Comparison of ENCODE assay signal across 9 cellular contexts in genomic region chr10:113454341-113455061, GRCh38.
A peak's percentile ranks its signal among the peaks of the same experiment; 100 is the strongest.
DNase-seq lines count a peak whose midpoint lies in the region; ATAC-seq, FAIRE-seq and TF ChIP-seq lines count a peak whose summit lies in the region.
"Had no signal": no experiment of that assay in that cellular context is flagged by ENCODE, and none has a peak within 500 bp of the region (broad histone marks: within the 10 kb centered on the region; RNA-seq: fewer than 3 reads in every experiment).

No MANE protein-coding gene starts in this region.

- H3K9me3 Mint-ChIP-seq in immature natural killer cell, result no peaks in the 10 kb centered on the region
- H3K9me3 Mint-ChIP-seq: T-helper 1 cell treated with Interleukin-12 subunit alpha and Interleukin-12 subunit beta and Interleukin-4 antibody, amounts not matched to agents 30 μg/mL and 1 μg/mL, for 36 hours had no signal

- no peak overlapping the region for H3K27ac Mint-ChIP-seq in immature natural killer cell
- H3K27ac Mint-ChIP-seq: T-helper 1 cell treated with Interleukin-12 subunit alpha and Interleukin-12 subunit beta and Interleukin-4 antibody, amounts not matched to agents 30 μg/mL and 1 μg/mL, for 36 hours had no signal

- no peaks in the 10 kb centered on the region for H3K36me3 Mint-ChIP-seq in immature natural killer cell

- no peaks in the 10 kb centered on the region for H3K4me1 Mint-ChIP-seq in immature natural killer cell

- peak overlapping the region; percentile 17 for H3K4me3 ChIP-seq in fibroblast of the aortic adventitia (ENCODE audit: low read depth, low read length)

- peaks cover 0 to 9% (median 2%) of the 10 kb centered on the region in 3 donors for H3K27me3 Mint-ChIP-seq in immature natural killer cell (ENCODE audit: low read depth in 3 of 3)

- peak; percentile 94 for ATAC-seq in SK-N-SH treated with all-trans-retinoic acid at 6 μM for 48 hours
- ATAC-seq in omental fat pad (ENCODE audit: low FRiP score), result peak; percentile 36
- no peak for ATAC-seq in GM21390 (IDR thresholded peaks at IDR 0.05; ENCODE audit: unreplicated experiment)

- DNase-seq in DMS53 (lab: John Stamatoyannopoulos, UW) (peak; percentile 60), H54 (ENCODE audit: insufficient read length, low spot score) (peak; percentile 42), fibroblast of the aortic adventitia (ENCODE audit: low read depth) (peak; percentile 31), omental fat pad (ENCODE audit: low spot score) (no peak), immature natural killer cell (no peak), NCI-H187 treated with DMSO at 0.1 percent for 48 hours (lab: John Stamatoyannopoulos, UW) (no peak)

- TF ChIP-seq CTCF in fibroblast of the aortic adventitia (IDR thresholded peaks at IDR 0.05; ENCODE audit: insufficient read depth, low read length), result peak; percentile 63
- TF ChIP-seq CTCF in omental fat pad (IDR thresholded peaks at IDR 0.05), result peak in 1 of 3 donors; percentile 23

- no peak for FAIRE-seq in H54 (lab: Jason Lieb, UNC)

- no peak for TF ChIP-seq POLR2A in H54 (IDR thresholded peaks at IDR 0.05; ENCODE audit: low read depth, low read length)

- H3K4me3 Mint-ChIP-seq in immature natural killer cell, result no peak overlapping the region
- H3K4me3 Mint-ChIP-seq: T-helper 1 cell treated with Interleukin-12 subunit alpha and Interleukin-12 subunit beta and Interleukin-4 antibody, amounts not matched to agents 30 μg/mL and 1 μg/mL, for 36 hours had no signal

TF ChIP-seq in SK-N-SH treated with all-trans-retinoic acid at 6 μM for 48 hours, 23 proteins besides CTCF, POLR2A, EP300 and RAD21:
- TF ChIP-seq ISL1 (CRISPR knock-in tag; IDR thresholded peaks at IDR 0.05) (no peak), CREB5 (CRISPR knock-in tag; IDR thresholded peaks at IDR 0.05; ENCODE audit: low read depth) (no peak), BACH2 (CRISPR knock-in tag; IDR thresholded peaks at IDR 0.05; ENCODE audit: borderline replicate concordance) (no peak), ZNF565 (CRISPR knock-in tag; conservative IDR thresholded peaks at IDR 0.05; ENCODE audit: low read depth) (no peak), TOX (CRISPR knock-in tag; IDR thresholded peaks at IDR 0.05; ENCODE audit: borderline replicate concordance) (no peak), RARB (CRISPR knock-in tag; IDR thresholded peaks at IDR 0.05) (no peak), OSR1 (CRISPR knock-in tag; IDR thresholded peaks at IDR 0.05) (no peak), ESRRG (CRISPR knock-in tag; IDR thresholded peaks at IDR 0.05) (no peak), ZNF8 (CRISPR knock-in tag; IDR thresholded peaks at IDR 0.05) (no peak), PATZ1 (CRISPR knock-in tag; IDR thresholded peaks at IDR 0.05; ENCODE audit: borderline replicate concordance) (no peak), ZC3H10 (CRISPR knock-in tag; IDR thresholded peaks at IDR 0.05) (no peak)
- TF ChIP-seq, protein P1, sequence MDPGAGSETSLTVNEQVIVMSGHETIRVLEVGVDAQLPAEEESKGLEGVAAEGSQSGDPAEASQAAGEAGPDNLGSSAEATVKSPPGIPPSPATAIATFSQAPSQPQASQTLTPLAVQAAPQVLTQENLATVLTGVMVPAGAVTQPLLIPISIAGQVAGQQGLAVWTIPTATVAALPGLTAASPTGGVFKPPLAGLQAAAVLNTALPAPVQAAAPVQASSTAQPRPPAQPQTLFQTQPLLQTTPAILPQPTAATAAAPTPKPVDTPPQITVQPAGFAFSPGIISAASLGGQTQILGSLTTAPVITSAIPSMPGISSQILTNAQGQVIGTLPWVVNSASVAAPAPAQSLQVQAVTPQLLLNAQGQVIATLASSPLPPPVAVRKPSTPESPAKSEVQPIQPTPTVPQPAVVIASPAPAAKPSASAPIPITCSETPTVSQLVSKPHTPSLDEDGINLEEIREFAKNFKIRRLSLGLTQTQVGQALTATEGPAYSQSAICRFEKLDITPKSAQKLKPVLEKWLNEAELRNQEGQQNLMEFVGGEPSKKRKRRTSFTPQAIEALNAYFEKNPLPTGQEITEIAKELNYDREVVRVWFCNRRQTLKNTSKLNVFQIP (CRISPR knock-in tag; IDR thresholded peaks at IDR 0.05; ENCODE audit: borderline replicate concordance, low read depth), result no peak

Comparison
In these comparisons a context has a peak if more than half of its experiments do, and no peak if none do; other contexts are left out.
1. DNase-seq: peak in DMS53 (single experiment), H54 (single experiment) and fibroblast of the aortic adventitia (single experiment); none in omental fat pad (single experiment), immature natural killer cell (0 of 3) and NCI-H187 treated with DMSO at 0.1 percent for 48 hours (single experiment).